ENCODE assay signal across 9 cellular contexts in the genomic region with DNA sequence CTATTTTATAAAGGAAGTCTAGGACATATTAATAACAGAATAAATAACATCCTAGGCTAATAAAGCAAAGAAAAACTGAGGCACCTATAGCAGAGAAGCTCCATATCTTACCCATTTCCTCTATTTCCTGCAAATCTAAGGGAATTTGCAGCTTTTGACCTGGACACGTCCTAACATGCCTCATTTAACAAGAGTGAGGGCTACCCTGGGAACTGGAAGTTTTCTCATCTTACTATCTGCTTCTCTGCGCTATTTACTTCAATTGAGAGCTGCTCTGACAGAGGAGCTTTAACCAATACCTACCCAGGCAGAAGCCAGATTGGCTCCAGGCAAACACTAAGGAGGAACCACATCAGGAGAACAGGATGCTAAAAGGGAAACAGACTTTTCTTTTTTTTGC. TPM values are rescaled to one million over a fixed set of nuclear protein-coding genes. Genes with fewer than 3 reads are reported as not detected.
DNase-seq lines count a peak whose midpoint lies in the region; ATAC-seq and TF ChIP-seq lines count a peak whose summit lies in the region.
"Had no signal": no experiment of that assay in that cellular context is flagged by ENCODE, and none has a peak within 500 bp of the region (broad histone marks: within the 10 kb centered on the region; RNA-seq: fewer than 3 reads in every experiment).

No MANE protein-coding gene starts in this region.

- H2AFZ ChIP-seq in IMR-90 (replicated peaks; ENCODE audit: low read length, poor library complexity) = no peak overlapping the region

- POLR2A ChIA-PET in IMR-90 (lab: Charles Lee; ENCODE audit: unreplicated experiment) = no interaction called here

- no peaks in the 10 kb centered on the region for H3K9me3 Mint-ChIP-seq in brain
- H3K9me3 Mint-ChIP-seq in activated naive CD4-positive, alpha-beta T cell treated with anti-CD3 and anti-CD28 coated beads for 36 hours = no peaks in the 10 kb centered on the region
- H3K9me3 Mint-ChIP-seq: activated naive CD8-positive, alpha-beta T cell treated with anti-CD3 and anti-CD28 coated beads, Interleukin-2, amount 10 ng/mL, durations not matched to agents 7 days and 5 days had no signal

- H3K9me3 ChIP-seq in IMR-90 (ENCODE audit: control insufficient read depth, insufficient read depth, low read length) = no peaks in the 10 kb centered on the region
- H3K9me3 ChIP-seq in suprapubic skin = no peaks in the 10 kb centered on the region

- no CpG with 5 or more reads among the region's 2 CpGs for WGBS in IMR-90 (ENCODE audit: extremely low coverage in 2 of 2, insufficient read length in 1 of 2), 2 experiments
- WGBS in suprapubic skin = 23% methylated on average over 2 of the region's 2 CpGs

- dilution Hi-C loops in IMR-90 (cut with HindIII; ENCODE audit: low sequenced_read_pairs, unreplicated experiment) = no loop called here

- H3K4ac ChIP-seq in IMR-90 (ENCODE audit: low read depth, low read length) = peak overlapping the region; percentile 59; the same call in 1 of the 2 replicates

- peak overlapping the region; percentile 68 for H3K14ac ChIP-seq in IMR-90 (replicated peaks; ENCODE audit: low read depth, low read length)

- H3K4me1 Mint-ChIP-seq in brain = peaks cover 64% of the 10 kb centered on the region
- H3K4me1 Mint-ChIP-seq in activated naive CD4-positive, alpha-beta T cell treated with anti-CD3 and anti-CD28 coated beads for 36 hours (ENCODE audit: low read depth) = peaks cover 46% of the 10 kb centered on the region

- in situ Hi-C loops in IMR-90 (cut with MboI; ENCODE audit: low sequenced_read_pairs) = no loop called here

- TF ChIP-seq CTCF in IMR-90 (conservative IDR thresholded peaks at IDR 0.05; ENCODE audit: low read depth, low read length) = no peak
- no peak for TF ChIP-seq CTCF in brain (conservative IDR thresholded peaks at IDR 0.05)
- TF ChIP-seq CTCF in suprapubic skin (IDR thresholded peaks at IDR 0.05) = no peak
- no peak for TF ChIP-seq CTCF in dorsolateral prefrontal cortex (IDR thresholded peaks at IDR 0.05 in 54 of 56, conservative IDR thresholded peaks at IDR 0.05 in 2 of 56; ENCODE audit: low read depth in 1 of 56, partially characterized antibody in 56 of 56)

- H2AK5ac ChIP-seq in IMR-90 (ENCODE audit: low read depth, low read length) = peak overlapping the region; percentile 80; the same call in 1 of the 2 replicates

- H3K27ac Mint-ChIP-seq in brain = peak overlapping the region; percentile 12 to 97 (median 71)
- H3K27ac Mint-ChIP-seq in activated naive CD4-positive, alpha-beta T cell treated with anti-CD3 and anti-CD28 coated beads for 36 hours = no peak overlapping the region
- H3K27ac Mint-ChIP-seq: activated naive CD8-positive, alpha-beta T cell treated with anti-CD3 and anti-CD28 coated beads, Interleukin-2, amount 10 ng/mL, durations not matched to agents 7 days and 5 days had no signal

- peaks cover 23% of the 10 kb centered on the region for H3K36me3 Mint-ChIP-seq in brain
- peaks cover 53% of the 10 kb centered on the region for H3K36me3 Mint-ChIP-seq in activated naive CD4-positive, alpha-beta T cell treated with anti-CD3 and anti-CD28 coated beads for 36 hours (ENCODE audit: low read depth)

- intact Hi-C loops in IMR-90 (cut with micrococcal nuclease) = loop anchor here (2.0 kb wide), 1 partner anchor 105 kb away; a partner anchor contains a TSS
- intact Hi-C loops in activated naive CD4-positive, alpha-beta T cell treated with anti-CD3 and anti-CD28 coated beads for 36 hours (cut with micrococcal nuclease) = no loop called here
- intact Hi-C loops in dorsolateral prefrontal cortex (cut with DNase I) = no loop called here

- H2BK5ac ChIP-seq in IMR-90 (ENCODE audit: low read depth, low read length, poor library complexity, severe bottlenecking) = peak overlapping the region; percentile 85

- H3K4me2 ChIP-seq in IMR-90 (ENCODE audit: low read depth, low read length) = peak overlapping the region; percentile 85

- H4K8ac ChIP-seq in IMR-90 (ENCODE audit: low read depth in 2 of 2, low read length in 2 of 2) = peak overlapping the region; percentile 24 to 53; a peak in 2 of 4 replicates

- DNase-seq in IMR-90 (peak; percentile 28), left kidney (ENCODE audit: low read depth, low spot score) (peak; percentile 78), suprapubic skin (ENCODE audit: low spot score in 2 of 2) (no peak), RPMI8226 (no peak), dorsolateral prefrontal cortex (no peak), SK-N-DZ (ENCODE audit: low spot score) (no peak)
- no peak for DNase-seq in activated naive CD4-positive, alpha-beta T cell treated with anti-CD3 and anti-CD28 coated beads for 36 hours
- DNase-seq: activated naive CD8-positive, alpha-beta T cell treated with anti-CD3 and anti-CD28 coated beads, Interleukin-2, amount 10 ng/mL, durations not matched to agents 7 days and 5 days had no signal

- H4K5ac ChIP-seq in IMR-90 (ENCODE audit: low read depth, low read length) = peak overlapping the region; percentile 90

- H3K27ac ChIP-seq in IMR-90 (ENCODE audit: insufficient read depth, low read length) = peak overlapping the region; percentile 70
- peak overlapping the region; percentile 100 for H3K27ac ChIP-seq in suprapubic skin
- H3K27ac ChIP-seq in dorsolateral prefrontal cortex = peak overlapping the region in 21 of 59 donors; percentile 0 to 69 (median 23)

- TF ChIP-seq POLR2A in IMR-90 (IDR thresholded peaks at IDR 0.05; ENCODE audit: low read depth, low read length) (no peak; the same call in 1 of the 2 replicates), suprapubic skin (IDR thresholded peaks at IDR 0.05) (no peak)

- no peak for TF ChIP-seq EP300 in suprapubic skin (IDR thresholded peaks at IDR 0.05)

- H2BK120ac ChIP-seq in IMR-90 (ENCODE audit: low read depth, low read length) = peak overlapping the region; percentile 62

- H2AK9ac ChIP-seq in IMR-90 (replicated peaks; ENCODE audit: low read depth, low read length, poor library complexity) = no peak overlapping the region

- H3K9ac ChIP-seq in IMR-90 (ENCODE audit: low read depth, low read length) = peak overlapping the region; percentile 78

- peaks cover 13 to 48% of the 10 kb centered on the region in 2 experiments for H3K79me1 ChIP-seq in IMR-90 (ENCODE audit: low read depth in 1 of 2, low read length in 2 of 2)

- peaks cover 6% of the 10 kb centered on the region for H3K9me1 ChIP-seq in IMR-90 (ENCODE audit: insufficient read depth, low read length)

- peak overlapping the region; percentile 82 for H4K91ac ChIP-seq in IMR-90 (ENCODE audit: insufficient read depth, low read depth, low read length)

- no TSS peak for BruUV-seq in IMR-90 (replicated peaks; lab: Mats Ljungman, UMichigan)

- peaks cover 9% of the 10 kb centered on the region for H3K27me3 Mint-ChIP-seq in brain
- H3K27me3 Mint-ChIP-seq in activated naive CD4-positive, alpha-beta T cell treated with anti-CD3 and anti-CD28 coated beads for 36 hours (ENCODE audit: low read depth) = peaks cover 11% of the 10 kb centered on the region
- H3K27me3 Mint-ChIP-seq: activated naive CD8-positive, alpha-beta T cell treated with anti-CD3 and anti-CD28 coated beads, Interleukin-2, amount 10 ng/mL, durations not matched to agents 7 days and 5 days had no signal

- peak overlapping the region; percentile 43; the same call in 1 of the 2 replicates for H3K23ac ChIP-seq in IMR-90 (ENCODE audit: low read depth, low read length)

- CTCF ChIA-PET in IMR-90 (lab: Yijun Ruan, JAX) = interaction anchor here (1.3 kb wide), 1 partner anchor 350 kb away, joined by 3 read pairs; no protein-coding TSS in a partner anchor
- CTCF ChIA-PET in activated naive CD4-positive, alpha-beta T cell treated with anti-CD3 and anti-CD28 coated beads for 36 hours (lab: Charles Lee) = no interaction called here

- no peak for TF ChIP-seq RAD21 in IMR-90 (IDR thresholded peaks at IDR 0.05; ENCODE audit: low read length)

- no peaks in the 10 kb centered on the region for H3K27me3 ChIP-seq in IMR-90 (ENCODE audit: control insufficient read depth, insufficient read depth, low read length)
- no peaks in the 10 kb centered on the region for H3K27me3 ChIP-seq in suprapubic skin
- peaks cover 0 to 3% (median 0%) of the 10 kb centered on the region in 45 donors for H3K27me3 ChIP-seq in dorsolateral prefrontal cortex

- peaks cover 29% of the 10 kb centered on the region for H4K20me1 ChIP-seq in IMR-90 (ENCODE audit: insufficient read depth, low read length)

- H3K4me3 Mint-ChIP-seq in brain = peak overlapping the region; percentile 26 to 97 (median 35)
- no peak overlapping the region for H3K4me3 Mint-ChIP-seq in activated naive CD4-positive, alpha-beta T cell treated with anti-CD3 and anti-CD28 coated beads for 36 hours
- H3K4me3 Mint-ChIP-seq: activated naive CD8-positive, alpha-beta T cell treated with anti-CD3 and anti-CD28 coated beads, Interleukin-2, amount 10 ng/mL, durations not matched to agents 7 days and 5 days had no signal

- peak overlapping the region; percentile 93 for H3K18ac ChIP-seq in IMR-90 (ENCODE audit: low read depth, low read length)

- H3K4me3 ChIP-seq in IMR-90 (ENCODE audit: insufficient read depth, low read depth, low read length) (0 out of 2 replicates have a peak overlapping the region, but pooled peaks have one; percentile 5), suprapubic skin (peak overlapping the region; percentile 83), dorsolateral prefrontal cortex (peak overlapping the region in 3 of 59 donors; percentile 21 to 31 (median 22))

- peak overlapping the region; percentile 62; the same call in 1 of the 3 replicates for H2BK15ac ChIP-seq in IMR-90 (ENCODE audit: low read depth, low read length)

- H3K56ac ChIP-seq in IMR-90 (ENCODE audit: extremely low read depth, insufficient read depth, low read length) = no peak overlapping the region

- ATAC-seq in IMR-90 (ENCODE audit: low read depth) = no peak

- H3K4me1 ChIP-seq in IMR-90 (ENCODE audit: control insufficient read depth, insufficient read depth, low read length) (peaks cover 5% of the 10 kb centered on the region; the same call in 1 of the 2 replicates), suprapubic skin (peaks cover 59% of the 10 kb centered on the region)

- H2BK20ac ChIP-seq in IMR-90 (ENCODE audit: low read depth, low read length) = peak overlapping the region; percentile 38

- H3K36me3 ChIP-seq in IMR-90 (ENCODE audit: control insufficient read depth, insufficient read depth, low read length) (peaks cover 15% of the 10 kb centered on the region), suprapubic skin (peaks cover 35% of the 10 kb centered on the region)

RNA-seq across cellular contexts. Expression of a gene that starts 5.7 kb away (rescaled TPM):
- total RNA-seq in IMR-90 (2012; rRNA removed) = 33.7 and 60.8 TPM in 2 replicates
- polyA plus RNA-seq in IMR-90 (2012; rRNA removed) = 131 and 132 TPM in 2 replicates
- polyA plus RNA-seq in IMR-90 (2012; cell fraction: cytosol; rRNA removed) = 188 and 191 TPM in 2 replicates
- polyA plus RNA-seq in IMR-90 (2012; cell fraction: nucleus; rRNA removed; ENCODE audit: low replicate concordance) = 232 and 587 TPM in 2 replicates
- 22.8 TPM for polyA plus RNA-seq in brain (ENCODE audit: insufficient read depth, low read depth, low replicate concordance)
- 100 to 1,000 TPM; 610 to 832 (median 677) TPM for total RNA-seq in suprapubic skin
- 100 to 1,000 TPM; 192 to 219 TPM for total RNA-seq in activated naive CD4-positive, alpha-beta T cell treated with anti-CD3 and anti-CD28 coated beads for 36 hours
- total RNA-seq in dorsolateral prefrontal cortex = 100 to 1,000 TPM in 15 of 120 experiments, 10 to 100 TPM in 105; 12.9 to 192 (median 45.7) TPM
- polyA plus RNA-seq in SK-N-DZ (2014; cell fraction: cytosol; rRNA removed) = 28.5 and 40.9 TPM in 2 replicates
- 24.2 and 32.7 TPM in 2 replicates for polyA plus RNA-seq in SK-N-DZ (2014; cell fraction: nucleus; rRNA removed)

RNA-seq across cellular contexts. Expression of a gene that starts 43.6 kb away (rescaled TPM):
- total RNA-seq in IMR-90 (2012; rRNA removed) (0.72 and 1.1 TPM in 2 replicates), suprapubic skin (1 to 10 TPM; 1.0 to 2.3 (median 1.2) TPM), dorsolateral prefrontal cortex (10 to 100 TPM in 62 of 120 experiments, 1 to 10 TPM in 58; 2.7 to 23.2 (median 10.2) TPM)
- polyA plus RNA-seq in IMR-90 (2012; rRNA removed) (0.34 and 0.36 TPM in 2 replicates), brain (ENCODE audit: insufficient read depth, low read depth, low replicate concordance) (0.17 TPM)
- 0.15 and 0.21 TPM in 2 replicates for polyA plus RNA-seq in IMR-90 (2012; cell fraction: cytosol; rRNA removed)
- 0.18 and 0.36 TPM in 2 replicates for polyA plus RNA-seq in IMR-90 (2012; cell fraction: nucleus; rRNA removed; ENCODE audit: low replicate concordance)
- not detected for total RNA-seq in activated naive CD4-positive, alpha-beta T cell treated with anti-CD3 and anti-CD28 coated beads for 36 hours
- polyA plus RNA-seq in SK-N-DZ (2014; cell fraction: cytosol; rRNA removed) = 0.05 TPM in 1 of 2 replicates, not detected in the other
- not detected in 2 replicates for polyA plus RNA-seq in SK-N-DZ (2014; cell fraction: nucleus; rRNA removed)

Comparison
In these comparisons a context has a peak if more than half of its experiments do, and no peak if none do; other contexts are left out.
1. DNase-seq: peak in IMR-90 (single experiment) and left kidney (single experiment); none in suprapubic skin (0 of 2), activated naive CD4-positive, alpha-beta T cell treated with anti-CD3 and anti-CD28 coated beads for 36 hours (single experiment), RPMI8226 (single experiment), dorsolateral prefrontal cortex (0 of 10) and SK-N-DZ (single experiment).